Comparison of ENCODE assay signal across 10 cellular contexts in the genomic region with DNA sequence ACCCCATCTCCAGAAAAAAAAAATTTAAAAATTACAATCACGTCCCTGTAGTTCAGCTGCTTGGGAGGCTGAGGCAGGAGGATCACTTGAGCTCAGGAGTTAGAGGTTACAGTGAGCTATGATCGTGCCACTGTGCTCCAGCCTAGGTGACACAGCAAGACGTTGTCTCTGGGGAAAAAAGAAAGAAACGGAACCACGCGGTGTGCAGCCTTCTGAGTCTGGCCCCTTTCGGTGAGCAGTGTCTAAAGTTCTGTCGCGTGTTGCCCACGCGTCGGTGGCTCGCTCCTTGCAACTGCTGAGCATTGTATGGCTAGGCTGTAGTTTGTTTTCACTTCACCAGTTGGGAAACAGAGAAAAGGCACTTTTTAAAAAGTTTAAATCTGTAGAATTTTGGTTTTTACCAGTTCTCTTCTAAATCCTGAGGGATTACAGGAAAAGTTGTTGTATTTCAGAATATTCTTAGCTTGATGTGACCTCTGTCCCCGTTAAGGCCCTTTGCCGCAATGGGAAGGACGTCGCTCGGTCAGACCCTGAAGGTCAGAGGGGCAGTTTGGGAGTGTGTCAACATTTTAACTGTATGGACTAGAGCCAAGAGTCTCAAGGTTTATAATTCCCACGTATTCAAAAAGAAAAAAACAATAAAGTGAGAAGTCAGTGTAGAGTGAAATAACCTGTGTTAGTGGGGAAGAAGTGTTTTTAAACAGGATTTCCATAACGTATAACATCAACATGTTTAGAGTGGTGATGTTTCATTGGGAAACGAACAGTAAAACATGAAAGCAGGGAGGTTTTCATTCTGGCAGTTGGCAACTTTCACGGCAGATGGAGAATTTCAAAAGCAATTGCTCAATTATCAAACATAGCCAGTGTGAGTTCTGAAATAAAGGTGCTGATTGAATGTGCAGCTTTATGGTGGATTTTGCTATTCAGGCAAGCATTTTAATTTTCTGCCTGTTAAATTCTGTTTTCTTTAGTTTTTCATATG. TPM values are rescaled to one million over a fixed set of nuclear protein-coding genes. Genes with fewer than 3 reads are reported as not detected.
DNase-seq lines count a peak whose midpoint lies in the region; ATAC-seq and TF ChIP-seq lines count a peak whose summit lies in the region.
"Had no signal": no experiment of that assay in that cellular context is flagged by ENCODE, and none has a peak within 500 bp of the region (broad histone marks: within the 10 kb centered on the region; RNA-seq: fewer than 3 reads in every experiment).

No MANE protein-coding gene starts in this region.

- H3K9me3 Mint-ChIP-seq in activated naive CD8-positive, alpha-beta T cell treated with anti-CD3 and anti-CD28 coated beads, Interleukin-2, amount 10 ng/mL, durations not matched to agents 7 days and 5 days = no peaks in the 10 kb centered on the region
- H3K9me3 Mint-ChIP-seq in natural killer cell treated with Interleukin-12 subunit alpha and Interleukin-12 subunit beta and Interleukin-15 and Interleukin-18, amount 100 ng/mL, for 72 hours = no peaks in the 10 kb centered on the region

- no peak for TF ChIP-seq POLR2A in uterus (IDR thresholded peaks at IDR 0.05)

- H3K27me3 ChIP-seq in uterus = no peaks in the 10 kb centered on the region

- H3K9me3 ChIP-seq in uterus = no peaks in the 10 kb centered on the region

- intact Hi-C loops in uterus (cut with DNase I; ENCODE audit: low total_unique reads) = no loop called here

- no peaks in the 10 kb centered on the region for H3K36me3 ChIP-seq in uterus

- no peaks in the 10 kb centered on the region for H3K27me3 Mint-ChIP-seq in activated naive CD8-positive, alpha-beta T cell treated with anti-CD3 and anti-CD28 coated beads, Interleukin-2, amount 10 ng/mL, durations not matched to agents 7 days and 5 days
- H3K27me3 Mint-ChIP-seq in natural killer cell treated with Interleukin-12 subunit alpha and Interleukin-12 subunit beta and Interleukin-15 and Interleukin-18, amount 100 ng/mL, for 72 hours = no peaks in the 10 kb centered on the region

- peak overlapping the region; percentile 66 for H3K4me3 Mint-ChIP-seq in activated naive CD8-positive, alpha-beta T cell treated with anti-CD3 and anti-CD28 coated beads, Interleukin-2, amount 10 ng/mL, durations not matched to agents 7 days and 5 days
- H3K4me3 Mint-ChIP-seq in natural killer cell treated with Interleukin-12 subunit alpha and Interleukin-12 subunit beta and Interleukin-15 and Interleukin-18, amount 100 ng/mL, for 72 hours = peak overlapping the region; percentile 87

- peaks cover 30% of the 10 kb centered on the region for H3K4me1 Mint-ChIP-seq in activated naive CD8-positive, alpha-beta T cell treated with anti-CD3 and anti-CD28 coated beads, Interleukin-2, amount 10 ng/mL, durations not matched to agents 7 days and 5 days
- H3K4me1 Mint-ChIP-seq in natural killer cell treated with Interleukin-12 subunit alpha and Interleukin-12 subunit beta and Interleukin-15 and Interleukin-18, amount 100 ng/mL, for 72 hours (ENCODE audit: low read depth in 2 of 2) = peaks cover 37 to 48% of the 10 kb centered on the region in 2 donors

- H3K4me1 ChIP-seq in uterus = no peaks in the 10 kb centered on the region

- POLR2A ChIA-PET in activated naive CD8-positive, alpha-beta T cell treated with anti-CD3 and anti-CD28 coated beads, Interleukin-2, amount 10 ng/mL, durations not matched to agents 7 days and 5 days (lab: Charles Lee) = no interaction called here

- H3K36me3 Mint-ChIP-seq in activated naive CD8-positive, alpha-beta T cell treated with anti-CD3 and anti-CD28 coated beads, Interleukin-2, amount 10 ng/mL, durations not matched to agents 7 days and 5 days = peaks cover 19% of the 10 kb centered on the region
- H3K36me3 Mint-ChIP-seq in natural killer cell treated with Interleukin-12 subunit alpha and Interleukin-12 subunit beta and Interleukin-15 and Interleukin-18, amount 100 ng/mL, for 72 hours = peaks cover 17% of the 10 kb centered on the region

- no peak for TF ChIP-seq CTCF in uterus (IDR thresholded peaks at IDR 0.05)

- peak; percentile 44 for DNase-seq in activated naive CD4-positive, alpha-beta T cell treated with Interleukin-2 at 50 U/mL for 16 hours
- DNase-seq in activated naive CD4-positive, alpha-beta T cell (lab: John Stamatoyannopoulos, UW) = no peak
- no peak for DNase-seq in activated naive CD8-positive, alpha-beta T cell treated with anti-CD3 and anti-CD28 coated beads, Interleukin-2, amount 10 ng/mL, durations not matched to agents 7 days and 5 days
- DNase-seq in natural killer cell treated with Interleukin-12 subunit alpha and Interleukin-12 subunit beta and Interleukin-15 and Interleukin-18, amount 100 ng/mL, for 72 hours (ENCODE audit: low spot score) = no peak
- DNase-seq in uterus (peak; percentile 36 to 42), Kasumi-1 (lab: John Stamatoyannopoulos, UW) (no peak)
- DNase-seq: left cardiac atrium, NCI-H510A treated with DMSO at 0.1 percent for 48 hours had no signal

- ATAC-seq in activated naive CD8-positive, alpha-beta T cell treated with anti-CD3 and anti-CD28 coated beads, Interleukin-2, amount 10 ng/mL, durations not matched to agents 7 days and 5 days (ENCODE audit: low read depth) = peak; percentile 31
- peak; percentile 28 to 34 for ATAC-seq in natural killer cell treated with Interleukin-12 subunit alpha and Interleukin-12 subunit beta and Interleukin-15 and Interleukin-18, amount 100 ng/mL, for 72 hours
- ATAC-seq in HG02870 (IDR thresholded peaks at IDR 0.05; ENCODE audit: unreplicated experiment) (no peak), GM21515 (IDR thresholded peaks at IDR 0.05; ENCODE audit: unreplicated experiment) (no peak)

- H3K4me3 ChIP-seq in uterus = no peak overlapping the region

- H3K27ac Mint-ChIP-seq in activated naive CD8-positive, alpha-beta T cell treated with anti-CD3 and anti-CD28 coated beads, Interleukin-2, amount 10 ng/mL, durations not matched to agents 7 days and 5 days = peak overlapping the region; percentile 86
- peak overlapping the region; percentile 93 to 95 for H3K27ac Mint-ChIP-seq in natural killer cell treated with Interleukin-12 subunit alpha and Interleukin-12 subunit beta and Interleukin-15 and Interleukin-18, amount 100 ng/mL, for 72 hours

- peak overlapping the region; percentile 61 to 75 for H3K27ac ChIP-seq in uterus

RNA-seq across cellular contexts. Expression of a gene that starts 45.8 kb away (rescaled TPM):
- 1 to 10 TPM; 1.3 to 1.4 TPM for total RNA-seq in activated naive CD8-positive, alpha-beta T cell treated with anti-CD3 and anti-CD28 coated beads, Interleukin-2, amount 10 ng/mL, durations not matched to agents 7 days and 5 days
- 1 to 10 TPM; 1.8 to 2.0 TPM for total RNA-seq in natural killer cell treated with Interleukin-12 subunit alpha and Interleukin-12 subunit beta and Interleukin-15 and Interleukin-18, amount 100 ng/mL, for 72 hours
- total RNA-seq in uterus = 1 to 10 TPM in 3 of 4 donors, not detected in 1; 1.3 to 3.3 (median 2.1) TPM

Comparison
In these comparisons a context has a peak if more than half of its experiments do, and no peak if none do; other contexts are left out.
1. DNase-seq: peak in activated naive CD4-positive, alpha-beta T cell treated with Interleukin-2 at 50 U/mL for 16 hours (single experiment) and uterus (2 of 2); none in activated naive CD4-positive, alpha-beta T cell (0 of 4), activated naive CD8-positive, alpha-beta T cell treated with anti-CD3 and anti-CD28 coated beads, Interleukin-2, amount 10 ng/mL, durations not matched to agents 7 days and 5 days (single experiment), natural killer cell treated with Interleukin-12 subunit alpha and Interleukin-12 subunit beta and Interleukin-15 and Interleukin-18, amount 100 ng/mL, for 72 hours (single experiment) and Kasumi-1 (0 of 2).
2. ATAC-seq: peak in activated naive CD8-positive, alpha-beta T cell treated with anti-CD3 and anti-CD28 coated beads, Interleukin-2, amount 10 ng/mL, durations not matched to agents 7 days and 5 days (single experiment) and natural killer cell treated with Interleukin-12 subunit alpha and Interleukin-12 subunit beta and Interleukin-15 and Interleukin-18, amount 100 ng/mL, for 72 hours (2 of 2); none in HG02870 (single experiment) and GM21515 (single experiment).